ENCODE assay signal across 10 cellular contexts in genomic region chr11:114182471-114182968, GRCh38.
DNase-seq lines count a peak whose midpoint lies in the region; ATAC-seq and TF ChIP-seq lines count a peak whose summit lies in the region.
"Had no signal": no experiment of that assay in that cellular context is flagged by ENCODE, and none has a peak within 500 bp of the region (broad histone marks: within the 10 kb centered on the region; RNA-seq: fewer than 3 reads in every experiment).

No MANE protein-coding gene starts in this region.

- no peak overlapping the region for H2AFZ ChIP-seq in mesenchymal stem cell (ENCODE audit: low read depth, low read length)
- H2AFZ ChIP-seq in trophoblast cell (ENCODE audit: insufficient read depth, low read length, poor library complexity): no peak overlapping the region

- peak overlapping the region; percentile 90 for H3K27ac Mint-ChIP-seq in activated T-cell treated with anti-CD3 and anti-CD28 coated beads, Interleukin-2, amount 50 U/mL, for 24 hours
- peak overlapping the region; percentile 88 for H3K27ac Mint-ChIP-seq in activated naive CD8-positive, alpha-beta T cell treated with anti-CD3 and anti-CD28 coated beads, Interleukin-2, amount 50 U/mL, for 24 hours

- no peak for ATAC-seq in activated naive CD8-positive, alpha-beta T cell treated with anti-CD3 and anti-CD28 coated beads, Interleukin-2, amount 50 U/mL, for 24 hours

- no peak for DNase-seq in activated T-cell treated with anti-CD3 and anti-CD28 coated beads, Interleukin-2, amount 50 U/mL, for 24 hours
- DNase-seq in activated T-cell treated with anti-CD3 and anti-CD28 coated beads for 4 hours (no peak), mesenchymal stem cell (peak; percentile 24), tibial artery (no peak), middle frontal gyrus (ENCODE audit: extremely low spot score, low spot score) (no peak), NCI-H1417 (lab: John Stamatoyannopoulos, UW) (no peak), trophoblast cell (no peak)
- no peak for DNase-seq in activated naive CD8-positive, alpha-beta T cell treated with anti-CD3 and anti-CD28 coated beads, Interleukin-2, amount 50 U/mL, for 24 hours
- DNase-seq: ACHN had no signal

- no peaks in the 10 kb centered on the region for H3K27me3 Mint-ChIP-seq in activated T-cell treated with anti-CD3 and anti-CD28 coated beads, Interleukin-2, amount 50 U/mL, for 24 hours
- H3K27me3 Mint-ChIP-seq in activated naive CD8-positive, alpha-beta T cell treated with anti-CD3 and anti-CD28 coated beads, Interleukin-2, amount 50 U/mL, for 24 hours: no peaks in the 10 kb centered on the region

- peak overlapping the region in 1 of 2 experiments; percentile 56 for H2BK12ac ChIP-seq in mesenchymal stem cell (ENCODE audit: low read length in 2 of 2)
- H2BK12ac ChIP-seq in trophoblast cell (ENCODE audit: low read length): no peak overlapping the region

- H3K36me3 ChIP-seq in mesenchymal stem cell (ENCODE audit: control insufficient read depth in 1 of 2, insufficient read depth in 2 of 2, low read depth in 1 of 2, low read length in 2 of 2) (no peaks in the 10 kb centered on the region), tibial artery (peaks cover 42 to 50% (median 44%) of the 10 kb centered on the region in 3 donors), trophoblast cell (ENCODE audit: control insufficient read depth in 1 of 2, insufficient read depth in 2 of 2, low read length in 2 of 2) (no peaks in the 10 kb centered on the region)
- H3K36me3 ChIP-seq: ovary had no signal

- no peaks in the 10 kb centered on the region for H3K4me1 ChIP-seq in mesenchymal stem cell (ENCODE audit: control insufficient read depth, insufficient read depth, low read depth, low read length)
- peaks cover 0 to 96% (median 76%) of the 10 kb centered on the region in 4 donors for H3K4me1 ChIP-seq in tibial artery
- peaks cover 4 to 14% of the 10 kb centered on the region in 2 experiments for H3K4me1 ChIP-seq in trophoblast cell (ENCODE audit: control insufficient read depth in 1 of 2, insufficient read depth in 2 of 2, low read length in 2 of 2)

- no peaks in the 10 kb centered on the region for H3K79me1 ChIP-seq in mesenchymal stem cell (replicated peaks; ENCODE audit: low read length, poor library complexity, severe bottlenecking)
- no peaks in the 10 kb centered on the region for H3K79me1 ChIP-seq in trophoblast cell (ENCODE audit: low read length)

- no peaks in the 10 kb centered on the region for H3K9me3 Mint-ChIP-seq in activated T-cell treated with anti-CD3 and anti-CD28 coated beads, Interleukin-2, amount 50 U/mL, for 24 hours
- H3K9me3 Mint-ChIP-seq in activated naive CD8-positive, alpha-beta T cell treated with anti-CD3 and anti-CD28 coated beads, Interleukin-2, amount 50 U/mL, for 24 hours: no peaks in the 10 kb centered on the region

- H3K4me2 ChIP-seq in mesenchymal stem cell (ENCODE audit: low read length, poor library complexity, severe bottlenecking) (no peak overlapping the region), trophoblast cell (ENCODE audit: low read length) (no peak overlapping the region)

- no peaks in the 10 kb centered on the region for H3K9me3 ChIP-seq in mesenchymal stem cell (ENCODE audit: control insufficient read depth, low read length)
- H3K9me3 ChIP-seq in tibial artery: no peaks in the 10 kb centered on the region
- peaks cover 5% of the 10 kb centered on the region for H3K9me3 ChIP-seq in trophoblast cell (ENCODE audit: insufficient read depth, low read depth, low read length)
- H3K9me3 ChIP-seq: ovary had no signal

- H2BK5ac ChIP-seq in mesenchymal stem cell (ENCODE audit: low read depth, low read length, poor library complexity, severe bottlenecking): no peak overlapping the region
- no peak overlapping the region for H2BK5ac ChIP-seq in trophoblast cell (ENCODE audit: low read depth, low read length, poor library complexity)

- peaks cover 84 to 87% of the 10 kb centered on the region in 2 experiments for H3K27me3 ChIP-seq in mesenchymal stem cell (ENCODE audit: control insufficient read depth in 1 of 2, insufficient read depth in 1 of 2, low read length in 2 of 2)
- no peaks in the 10 kb centered on the region for H3K27me3 ChIP-seq in tibial artery
- no peaks in the 10 kb centered on the region for H3K27me3 ChIP-seq in trophoblast cell (ENCODE audit: insufficient read depth, low read length)
- H3K27me3 ChIP-seq: ovary had no signal

- H2BK120ac ChIP-seq in mesenchymal stem cell (ENCODE audit: low read depth, low read length) (no peak overlapping the region), trophoblast cell (ENCODE audit: insufficient read depth, low read length, poor library complexity) (no peak overlapping the region)

- H4K91ac ChIP-seq in mesenchymal stem cell (ENCODE audit: low read length) (no peak overlapping the region), trophoblast cell (ENCODE audit: low read depth, low read length) (no peak overlapping the region)

- no peak overlapping the region for H3K23ac ChIP-seq in mesenchymal stem cell (ENCODE audit: low read length in 2 of 2)
- no peak overlapping the region for H3K23ac ChIP-seq in trophoblast cell (ENCODE audit: low read length)

- H3K9ac ChIP-seq in mesenchymal stem cell (ENCODE audit: low read length): no peak overlapping the region
- no peak overlapping the region for H3K9ac ChIP-seq in trophoblast cell (ENCODE audit: low read length)

- H3K36me3 Mint-ChIP-seq in activated T-cell treated with anti-CD3 and anti-CD28 coated beads, Interleukin-2, amount 50 U/mL, for 24 hours (ENCODE audit: low read depth): no peaks in the 10 kb centered on the region
- H3K36me3 Mint-ChIP-seq in activated naive CD8-positive, alpha-beta T cell treated with anti-CD3 and anti-CD28 coated beads, Interleukin-2, amount 50 U/mL, for 24 hours (ENCODE audit: low read depth): no peaks in the 10 kb centered on the region

- TF ChIP-seq CTCF in tibial artery (IDR thresholded peaks at IDR 0.05): no peak

- H3K27ac ChIP-seq in mesenchymal stem cell (ENCODE audit: low read length, poor library complexity, severe bottlenecking) (no peak overlapping the region), tibial artery (peak overlapping the region; percentile 84 to 98), trophoblast cell (ENCODE audit: low read depth, low read length) (no peak overlapping the region)

- intact Hi-C loops in tibial artery (cut with DNase I; ENCODE audit: low total_unique reads): loop anchor here (5.0 kb wide), 1 partner anchor 120 kb away; no protein-coding TSS in a partner anchor

- H2BK15ac ChIP-seq in mesenchymal stem cell (ENCODE audit: low read depth, poor library complexity, severe bottlenecking): peak overlapping the region; percentile 54

- H4K8ac ChIP-seq in mesenchymal stem cell (ENCODE audit: low read length): peak overlapping the region; percentile 20
- H4K8ac ChIP-seq in trophoblast cell (ENCODE audit: low read depth, low read length): no peak overlapping the region

- no peak overlapping the region for H3K14ac ChIP-seq in mesenchymal stem cell (ENCODE audit: low read length in 2 of 2)
- H3K14ac ChIP-seq in trophoblast cell (ENCODE audit: low read length): no peak overlapping the region

- H3K4me1 Mint-ChIP-seq in activated T-cell treated with anti-CD3 and anti-CD28 coated beads, Interleukin-2, amount 50 U/mL, for 24 hours (ENCODE audit: low read depth): peaks cover 81% of the 10 kb centered on the region
- H3K4me1 Mint-ChIP-seq in activated naive CD8-positive, alpha-beta T cell treated with anti-CD3 and anti-CD28 coated beads, Interleukin-2, amount 50 U/mL, for 24 hours: peaks cover 78% of the 10 kb centered on the region

- no peaks in the 10 kb centered on the region for H3K79me2 ChIP-seq in trophoblast cell (ENCODE audit: control insufficient read depth, insufficient read depth, low read length, poor library complexity)

- H3K4ac ChIP-seq in mesenchymal stem cell (ENCODE audit: low read depth in 1 of 2, low read length in 2 of 2): peak overlapping the region in 1 of 2 experiments; percentile 32
- H3K4ac ChIP-seq in trophoblast cell (ENCODE audit: low read depth, low read length): no peak overlapping the region

- H3K4me3 ChIP-seq in mesenchymal stem cell (ENCODE audit: insufficient read depth in 1 of 2, low read depth in 1 of 2, low read length in 2 of 2) (no peak overlapping the region), tibial artery (no peak overlapping the region), trophoblast cell (ENCODE audit: low read depth, low read length) (no peak overlapping the region)
- H3K4me3 ChIP-seq: ovary had no signal

- H3K4me3 Mint-ChIP-seq in activated T-cell treated with anti-CD3 and anti-CD28 coated beads, Interleukin-2, amount 50 U/mL, for 24 hours: no peak overlapping the region
- no peak overlapping the region for H3K4me3 Mint-ChIP-seq in activated naive CD8-positive, alpha-beta T cell treated with anti-CD3 and anti-CD28 coated beads, Interleukin-2, amount 50 U/mL, for 24 hours

- H2AK5ac ChIP-seq in mesenchymal stem cell (ENCODE audit: low read length, severe bottlenecking): no peak overlapping the region
- H2AK5ac ChIP-seq in trophoblast cell (ENCODE audit: low read length): no peak overlapping the region

- 87% methylated on average over 10 of the region's 10 CpGs for WGBS in mesenchymal stem cell
- no CpG with 5 or more reads among the region's 10 CpGs for whole genome bisulfite sequencing in trophoblast cell (ENCODE audit: extremely low coverage, insufficient coverage, insufficient read length)

- H4K12ac ChIP-seq in trophoblast cell (ENCODE audit: low read depth, low read length): no peak overlapping the region

- H3K18ac ChIP-seq in mesenchymal stem cell (ENCODE audit: low read depth in 1 of 2, low read length in 2 of 2): peak overlapping the region; percentile 1 to 45
- H3K18ac ChIP-seq in trophoblast cell (ENCODE audit: low read length): no peak overlapping the region

Comparison
In these comparisons a context has a peak if more than half of its experiments do, and no peak if none do; other contexts are left out.
1. H3K27ac ChIP-seq: peak in tibial artery (2 of 2); none in mesenchymal stem cell (single experiment) and trophoblast cell (single experiment).